Comparison of ENCODE assay signal across 21 cellular contexts in the genomic region with DNA sequence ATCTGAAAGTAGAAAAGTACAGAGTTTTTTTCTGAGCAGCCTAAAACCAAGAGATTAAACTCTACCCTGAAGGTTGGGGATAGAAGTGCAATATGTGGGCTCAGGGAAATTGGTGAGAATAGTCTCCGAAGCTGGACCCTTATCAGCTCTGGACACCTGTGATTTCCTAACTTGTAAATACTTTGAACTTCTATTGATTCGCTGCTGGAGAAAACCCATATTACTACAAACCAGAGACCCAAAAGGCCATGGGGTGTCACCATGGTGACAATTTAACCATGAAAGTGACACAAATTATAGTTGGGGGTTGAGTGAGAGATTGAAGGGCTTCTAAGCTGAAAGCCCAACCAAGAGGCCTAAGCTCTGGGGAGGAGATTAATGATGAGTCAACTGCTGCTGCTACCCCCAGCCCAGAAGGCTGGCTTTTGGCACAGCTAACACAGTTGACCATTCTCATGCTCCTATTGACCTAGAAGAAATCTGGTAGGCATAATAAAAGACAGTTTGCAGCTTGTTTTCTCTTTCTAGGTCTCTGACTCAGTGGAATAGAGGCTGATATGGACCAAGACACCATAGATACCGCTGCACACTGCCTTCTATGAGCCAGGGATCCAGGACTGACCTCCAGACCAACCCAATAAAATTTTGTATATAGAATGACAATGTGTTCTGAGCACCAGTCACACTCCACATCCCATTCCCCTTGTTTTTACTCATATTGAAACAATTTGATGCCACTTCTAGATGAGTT.
"Had no signal": no experiment of that assay in that cellular context is flagged by ENCODE, and none has a peak within 500 bp of the region (broad histone marks: within the 10 kb centered on the region; RNA-seq: fewer than 3 reads in every experiment).

No MANE protein-coding gene starts in this region.

- H3K4me1 ChIP-seq: left ventricle myocardium inferior had no signal

- H3K27ac ChIP-seq: coronary artery, hepatocyte, left ventricle myocardium inferior, thoracic aorta, VCaP had no signal

- H3K79me2 ChIP-seq: hepatocyte had no signal

- H3K4me3 ChIP-seq: coronary artery, hepatocyte, left ventricle myocardium inferior, thoracic aorta had no signal

- ATAC-seq: activated CD4-positive, CD25-positive, alpha-beta regulatory T cell treated with anti-CD3 and anti-CD28 coated beads, Interleukin-2, amount 50 U/mL, for 24 hours; activated CD8-positive, alpha-beta T cell treated with anti-CD3 and anti-CD28 coated beads, Interleukin-2, amount 10 ng/mL, durations not matched to agents 7 days and 5 days; activated naive CD8-positive, alpha-beta T cell treated with anti-CD3 and anti-CD28 coated beads, Interleukin-2, amount 50 U/mL, for 24 hours; natural killer cell treated with Interleukin-12 subunit alpha and Interleukin-12 subunit beta and Interleukin-15 and Interleukin-18, amount 100 ng/mL, for 72 hours had no signal

- H3K9me3 ChIP-seq: left ventricle myocardium inferior, thoracic aorta had no signal

- H2AFZ ChIP-seq: hepatocyte had no signal

- DNase-seq: activated CD4-positive, alpha-beta T cell treated with anti-CD3 and anti-CD28 coated beads, Interleukin-2, amount 10 ng/mL, durations not matched to agents 7 days and 5 days; activated CD8-positive, alpha-beta T cell treated with anti-CD3 and anti-CD28 coated beads, Interleukin-2, amount 10 ng/mL, durations not matched to agents 7 days and 5 days; activated gamma-delta T cell; activated naive CD4-positive, alpha-beta T cell treated with anti-CD3 and anti-CD28 coated beads, Interleukin-2, amount 50 U/mL, for 16 hours; activated naive CD8-positive, alpha-beta T cell treated with anti-CD3 and anti-CD28 coated beads, Interleukin-2, amount 50 U/mL, for 24 hours; cerebellar nuclear complex; foreskin fibroblast; immature natural killer cell; left ventricle myocardium inferior; mammary epithelial cell; midbrain; retina; stimulated activated CD4-positive, alpha-beta T cell treated with anti-CD3 and anti-CD28 coated beads, Interleukin-4, amount 100 ng/mL, for 24 hours; stimulated activated naive CD4-positive, alpha-beta T cell treated with Interleukin-2 at 50 U/mL for 16 hours; T-helper 2 cell had no signal

- H3K36me3 ChIP-seq: left ventricle myocardium inferior, thoracic aorta had no signal

- H3K4me2 ChIP-seq: hepatocyte had no signal
